8 cellular contexts compared by ENCODE assay signal in genomic region chr3:149273096-149273751, GRCh38. TPM values are rescaled to one million over a fixed set of nuclear protein-coding genes. Genes with fewer than 3 reads are reported as not detected.
DNase-seq lines count a peak whose midpoint lies in the region; ATAC-seq, FAIRE-seq and TF ChIP-seq lines count a peak whose summit lies in the region.

No MANE protein-coding gene starts in this region.

- no peaks in the 10 kb centered on the region for H3K27me3 ChIP-seq in H1 (replicated peaks in 1 of 4; ENCODE audit: control insufficient read depth in 3 of 4, extremely low read depth in 1 of 4, insufficient read depth in 3 of 4, low read length in 3 of 4)

- H3K4me2 ChIP-seq in H1 (ENCODE audit: insufficient read depth in 1 of 2, low read depth in 2 of 2, low read length in 2 of 2): no peak overlapping the region

- no peak overlapping the region for H3K18ac ChIP-seq in H1 (ENCODE audit: extremely low read depth, low read length)

- H3K23me2 ChIP-seq in H1 (ENCODE audit: low read depth, low read length): no peaks in the 10 kb centered on the region

- no peaks in the 10 kb centered on the region for H3K79me1 ChIP-seq in H1 (ENCODE audit: low read depth, low read length)

- H2AK5ac ChIP-seq in H1 (ENCODE audit: low read depth, low read length): no peak overlapping the region

- no peak overlapping the region for H2BK20ac ChIP-seq in H1 (ENCODE audit: low read length)

- no peak overlapping the region for H3K56ac ChIP-seq in H1 (replicated peaks; ENCODE audit: insufficient read length, low read depth, low read length)

- no peak overlapping the region for H3K27ac ChIP-seq in H1 (ENCODE audit: low read depth, low read length)

- no peak overlapping the region for H2BK5ac ChIP-seq in H1 (ENCODE audit: low read depth, low read length)

- no peak for TF ChIP-seq EP300 in H1 (IDR thresholded peaks at IDR 0.05; ENCODE audit: borderline replicate concordance in 1 of 2, low read depth in 2 of 2, low read length in 2 of 2)

- POLR2A ChIA-PET in H1 (lab: Charles Lee; ENCODE audit: partially characterized antibody): no interaction called here

- CTCF ChIA-PET in H1 (lab: Charles Lee; ENCODE audit: partially characterized antibody): interaction anchor here (0.6 to 5.9 kb wide), 16 partner anchors 8 to 319 kb away, joined by 3 to 50 read pairs (median 4); no protein-coding TSS in a partner anchor

- ATAC-seq in HG02852 (IDR thresholded peaks at IDR 0.05; ENCODE audit: unreplicated experiment): peak; percentile 85

- no peak overlapping the region for H2BK12ac ChIP-seq in H1 (ENCODE audit: low read depth, low read length)

- FAIRE-seq in H1 (lab: Jason Lieb, UNC): peak; percentile 99
- FAIRE-seq in urothelium cell line (lab: Jason Lieb, UNC): no peak

- in situ Hi-C loops in GM13977 (cut with MboI; ENCODE audit: low pct_unique_long_range_greater_than_20kb, low sequenced_read_pairs, unreplicated experiment): loop anchor here (10.0 kb wide), 2 partner anchors 158 to 318 kb away; no protein-coding TSS in a partner anchor

- no peak overlapping the region for H3K23ac ChIP-seq in H1 (ENCODE audit: insufficient read length)

- H2AFZ ChIP-seq in H1 (ENCODE audit: low read length): 0 out of 2 replicates have a peak overlapping the region, but pooled peaks have one; percentile 24

- no peak overlapping the region for H3K4me3 ChIP-seq in H1 (ENCODE audit: extremely low read depth in 1 of 4, insufficient read depth in 2 of 4, low read depth in 3 of 4, low read length in 4 of 4)

- 48% methylated on average over 4 of the region's 4 CpGs; no CpG with 5 or more reads in 1 of the 2 experiments for WGBS in H1 (ENCODE audit: extremely low coverage in 1 of 2, insufficient coverage in 1 of 2, insufficient read length in 1 of 2, insufficient replicate concordance in 2 of 2, low coverage in 1 of 2, low lambda C conversion rate in 2 of 2, missing lambda C conversion rate in 1 of 2), 2 experiments

- no peak for TF ChIP-seq POLR2A in H1 (IDR thresholded peaks at IDR 0.05; ENCODE audit: control extremely low read depth in 1 of 2, low read depth in 2 of 2, low read length in 2 of 2)

- H3K9me3 ChIP-seq in H1 (ENCODE audit: insufficient read depth in 2 of 2, low read depth in 1 of 2, low read length in 1 of 2): no peaks in the 10 kb centered on the region

- no peak overlapping the region for H2BK15ac ChIP-seq in H1 (ENCODE audit: low read length)

- no peak overlapping the region for H3K14ac ChIP-seq in H1 (ENCODE audit: insufficient read length)

- no peaks in the 10 kb centered on the region for H4K20me1 ChIP-seq in H1 (replicated peaks in 1 of 2; ENCODE audit: control insufficient read depth in 1 of 2, insufficient read depth in 2 of 2, low read length in 2 of 2)

- DNase-seq in C1 segment of cervical spinal cord (lab: John Stamatoyannopoulos, UW) (peak in 9 of 14 donors; percentile 4 to 48 (median 12)), GM13977 (ENCODE audit: low spot score) (peak; percentile 56), NCI-H1092 (lab: John Stamatoyannopoulos, UW) (peak; percentile 80), SHP77 treated with DMSO at 0.1 percent for 48 hours (lab: John Stamatoyannopoulos, UW) (peak; percentile 83), H1 (ENCODE audit: low read depth in 1 of 2, low spot score in 2 of 2) (peak in 1 of 2 experiments; percentile 56), medulla oblongata (ENCODE audit: extremely low spot score) (peak; percentile 95), urothelium cell line (ENCODE audit: low spot score) (peak; percentile 52)

- no peak overlapping the region for H3K4ac ChIP-seq in H1 (replicated peaks; ENCODE audit: insufficient read length, low read depth, low read length)

- H3K9ac ChIP-seq in H1 (replicated peaks in 1 of 4; ENCODE audit: extremely low read depth in 1 of 4, low read depth in 3 of 4, low read length in 3 of 4): no peak overlapping the region

- H4K8ac ChIP-seq in H1 (ENCODE audit: extremely low read depth, insufficient read depth, low read length): no peak overlapping the region

- TF ChIP-seq RAD21 in H1 (IDR thresholded peaks at IDR 0.05 in 1 of 2, conservative IDR thresholded peaks at IDR 0.05 in 1 of 2; ENCODE audit: low read depth in 2 of 2, low read length in 2 of 2): peak; percentile 100

- no peak overlapping the region for H2BK120ac ChIP-seq in H1 (replicated peaks; ENCODE audit: low read depth, low read length)

- H4K91ac ChIP-seq in H1 (replicated peaks; ENCODE audit: insufficient read length, low read length): no peak overlapping the region

- no peaks in the 10 kb centered on the region for H3K79me2 ChIP-seq in H1 (ENCODE audit: control insufficient read depth in 1 of 2, insufficient read depth in 2 of 2, low read length in 2 of 2)

- no peaks in the 10 kb centered on the region; a peak in 1 of 7 replicates for H3K4me1 ChIP-seq in H1 (replicated peaks in 1 of 4; ENCODE audit: control insufficient read depth in 3 of 4, insufficient read depth in 4 of 4, low read length in 3 of 4)

- TF ChIP-seq CTCF in GM13977 (IDR thresholded peaks at IDR 0.05; ENCODE audit: extremely low read depth, insufficient read depth, missing control alignments) (peak; percentile 95), H1 (IDR thresholded peaks at IDR 0.05; ENCODE audit: control extremely low read depth in 1 of 3, insufficient read depth in 1 of 3, low read depth in 1 of 3, low read length in 3 of 3) (peak in 2 of 3 experiments; percentile 99 to 100; a peak in 3 of 4 replicates)

- H4K5ac ChIP-seq in H1 (ENCODE audit: insufficient read length, low read depth, low read length): no peak overlapping the region

- H3K36me3 ChIP-seq in H1 (ENCODE audit: control insufficient read depth in 2 of 4, insufficient read depth in 4 of 4, low read length in 3 of 4): no peaks in the 10 kb centered on the region

TF ChIP-seq in H1, 55 proteins besides CTCF, POLR2A, EP300 and RAD21:
- TF ChIP-seq SIX5 (IDR thresholded peaks at IDR 0.05; ENCODE audit: low read depth, low read length) (no peak), TEAD4 (IDR thresholded peaks at IDR 0.05; ENCODE audit: low read depth, low read length) (0 out of 2 replicates have a peak, but pooled peaks have one; percentile 26), CBX8 (IDR thresholded peaks at IDR 0.05; ENCODE audit: borderline replicate concordance, low read depth, low read length) (no peak), YY1 (IDR thresholded peaks at IDR 0.05; ENCODE audit: low read depth, low read length) (peak; percentile 91), TAF1 (IDR thresholded peaks at IDR 0.05; ENCODE audit: low read depth, low read length) (no peak)

RNA-seq across cellular contexts. Expression of gene CP, which starts 51.6 kb away (rescaled TPM):
- 2.1 and 2.6 TPM in 2 replicates for total RNA-seq in H1 (2021; fragmentation: NEBNext Ultra II Directional; extraction: Animal tissue kit (Norgen Biotek cat#: 25700))
- polyA plus RNA-seq in H1 (2011; rRNA removed): 0.32 and 0.46 TPM in 2 replicates
- 0.97 TPM for polyA plus RNA-seq in H1 (2011; cell fraction: cytosol; rRNA removed)
- polyA plus RNA-seq in H1 (2011; cell fraction: nucleus; rRNA removed): 1.0 TPM
- 0.78 to 2.9 TPM (median 1.2 TPM) in 4 replicates for polyA plus RNA-seq in H1 (2012, experiment 1 of 2)
- not detected for polyA plus RNA-seq in H1 (2012, experiment 2 of 2)
- 3.0 TPM for polyA plus RNA-seq in H1 (2013, experiment 1 of 2)
- polyA plus RNA-seq in H1 (2013, experiment 2 of 2): 3.2 TPM
- 1.5 TPM in 2 replicates for polyA minus RNA-seq in H1 (2011; rRNA and poly(A)+ RNA removed)
- polyA minus RNA-seq in H1 (2011; cell fraction: cytosol; rRNA and poly(A)+ RNA removed): not detected
- polyA minus RNA-seq in H1 (2011; cell fraction: nucleus; rRNA and poly(A)+ RNA removed): 5.9 TPM
